In genomic region chr11:68936358-68936636, GRCh38 we compare ENCODE assay signal across 15 cellular contexts. TPM values are rescaled to one million over a fixed set of nuclear protein-coding genes. Genes with fewer than 3 reads are reported as not detected.
DNase-seq lines count a peak whose midpoint lies in the region; TF ChIP-seq lines count a peak whose summit lies in the region.
"Had no signal": no experiment of that assay in that cellular context is flagged by ENCODE, and none has a peak within 500 bp of the region (broad histone marks: within the 10 kb centered on the region; RNA-seq: fewer than 3 reads in every experiment).

No MANE protein-coding gene starts in this region.

- no peak overlapping the region for H2AFZ ChIP-seq in osteoblast (ENCODE audit: low read length)
- H2AFZ ChIP-seq: GM23338 had no signal

- H3K4me1 ChIP-seq in esophagus muscularis mucosa = peaks cover 3 to 100% (median 91%) of the 10 kb centered on the region in 4 donors
- H3K4me1 ChIP-seq in osteoblast (ENCODE audit: insufficient read depth, low read length) = no peaks in the 10 kb centered on the region
- H3K4me1 ChIP-seq in stomach smooth muscle (ENCODE audit: control insufficient read depth, insufficient read depth, low read length) = peaks cover 72% of the 10 kb centered on the region
- H3K4me1 ChIP-seq: A549, Caco-2 had no signal

- TF ChIP-seq CTCF in GM13976 (IDR thresholded peaks at IDR 0.05; ENCODE audit: borderline replicate concordance, control extremely low read depth, extremely low read depth, insufficient read depth, missing control alignments) (no peak), esophagus muscularis mucosa (IDR thresholded peaks at IDR 0.05) (no peak), osteoblast (IDR thresholded peaks at IDR 0.05; ENCODE audit: extremely low read depth, low read depth, low read length) (no peak)

- in situ Hi-C loops in GM13976 (cut with MboI; ENCODE audit: low sequenced_read_pairs, unreplicated experiment) = no loop called here

- H3K27me3 ChIP-seq in esophagus muscularis mucosa (no peaks in the 10 kb centered on the region), osteoblast (ENCODE audit: insufficient read depth, low read length) (no peaks in the 10 kb centered on the region), stomach smooth muscle (ENCODE audit: control insufficient read depth in 1 of 2, insufficient read depth in 2 of 2, low read length in 2 of 2) (no peaks in the 10 kb centered on the region)

- TF ChIP-seq EP300 in esophagus muscularis mucosa (IDR thresholded peaks at IDR 0.05) = no peak

- intact Hi-C loops in esophagus muscularis mucosa (cut with DNase I) = no loop called here

- H3K27ac ChIP-seq in esophagus muscularis mucosa (replicated peaks in 1 of 4) (peak overlapping the region; percentile 83 to 94 (median 93)), osteoblast (ENCODE audit: low read depth, low read length) (no peak overlapping the region), stomach smooth muscle (ENCODE audit: low read length) (peak overlapping the region; percentile 75)
- H3K27ac ChIP-seq: 22Rv1, A549, C4-2B had no signal

- no peak for TF ChIP-seq POLR2A in esophagus muscularis mucosa (IDR thresholded peaks at IDR 0.05; ENCODE audit: low read depth)

- H3K4me3 ChIP-seq in esophagus muscularis mucosa (no peak overlapping the region), osteoblast (ENCODE audit: insufficient read depth, low read length) (no peak overlapping the region), stomach smooth muscle (ENCODE audit: low read length in 2 of 2) (no peak overlapping the region)
- H3K4me3 ChIP-seq: A549, GM23338 had no signal

- H3K79me2 ChIP-seq in osteoblast (ENCODE audit: insufficient read depth, low read length) = no peaks in the 10 kb centered on the region

- no peaks in the 10 kb centered on the region for H3K9me3 ChIP-seq in esophagus muscularis mucosa
- H3K9me3 ChIP-seq in osteoblast (ENCODE audit: low read depth, low read length) = no peaks in the 10 kb centered on the region
- H3K9me3 ChIP-seq in stomach smooth muscle (ENCODE audit: control insufficient read depth in 2 of 2, low read length in 2 of 2) = no peaks in the 10 kb centered on the region
- H3K9me3 ChIP-seq: A549, Caco-2 had no signal

- DNase-seq in GM13976 (ENCODE audit: low spot score) (peak; percentile 11), esophagus muscularis mucosa (ENCODE audit: extremely low spot score) (no peak), osteoblast (ENCODE audit: insufficient read length, low spot score, missing footprints) (peak; percentile 53), retina (no peak), anterior cingulate cortex (lab: John Stamatoyannopoulos, UW) (no peak), HUDEP-2 (lab: John Stamatoyannopoulos, UW; ENCODE audit: unreplicated experiment in 76 of 76) (no peak)
- DNase-seq: AML-193; Caco-2; CD4-positive, alpha-beta T cell; HFFc6 had no signal

- WGBS in esophagus muscularis mucosa = 100% methylated on average over 6 of the region's 10 CpGs

- no peaks in the 10 kb centered on the region for H4K20me1 ChIP-seq in osteoblast (ENCODE audit: insufficient read depth, low read length)

- H3K36me3 ChIP-seq in esophagus muscularis mucosa (peaks cover 32 to 83% (median 74%) of the 10 kb centered on the region in 4 donors), osteoblast (ENCODE audit: insufficient read depth, low read length) (peaks cover 43% of the 10 kb centered on the region), stomach smooth muscle (ENCODE audit: control insufficient read depth in 2 of 2, insufficient read depth in 2 of 2, low read length in 2 of 2) (peaks cover 44 to 56% of the 10 kb centered on the region in 2 donors)

- H3K4me2 ChIP-seq in osteoblast (ENCODE audit: insufficient read depth, low read length) = no peak overlapping the region
- H3K4me2 ChIP-seq: A549, GM23338 had no signal

- no peak overlapping the region for H3K9ac ChIP-seq in stomach smooth muscle (ENCODE audit: low read length in 2 of 2)

RNA-seq across cellular contexts. Expression of gene IGHMBP2, which starts 32.6 kb away (rescaled TPM):
- 10 to 100 TPM; 11.6 to 30.8 (median 28.0) TPM for total RNA-seq in esophagus muscularis mucosa
- total RNA-seq in osteoblast = 10.9 and 11.8 TPM in 2 replicates

RNA-seq across cellular contexts. Expression of gene MRPL21, which starts 32.7 kb away (rescaled TPM):
- total RNA-seq in esophagus muscularis mucosa = 10 to 100 TPM; 47.2 to 66.2 (median 51.2) TPM
- total RNA-seq in osteoblast = 45.7 and 51.0 TPM in 2 replicates

RNA-seq across cellular contexts. Expression of gene MRGPRD, which starts 44.5 kb away (rescaled TPM):
- total RNA-seq in esophagus muscularis mucosa (1 to 10 TPM in 1 of 4 donors, under 1 TPM in 2, not detected in 1; 0.32 to 2.5 (median 0.66) TPM), osteoblast (not detected in 2 replicates)
- total RNA-seq: Caco-2; CD4-positive, alpha-beta T cell; GM23338; HFFc6 had no signal

Comparison
In these comparisons a context has a peak if more than half of its experiments do, and no peak if none do; other contexts are left out.
1. DNase-seq: peak in GM13976 (single experiment) and osteoblast (single experiment); none in esophagus muscularis mucosa (single experiment), retina (single experiment), anterior cingulate cortex (0 of 58) and HUDEP-2 (0 of 76).